Comparison of ENCODE assay signal across 7 cellular contexts in the genomic region with DNA sequence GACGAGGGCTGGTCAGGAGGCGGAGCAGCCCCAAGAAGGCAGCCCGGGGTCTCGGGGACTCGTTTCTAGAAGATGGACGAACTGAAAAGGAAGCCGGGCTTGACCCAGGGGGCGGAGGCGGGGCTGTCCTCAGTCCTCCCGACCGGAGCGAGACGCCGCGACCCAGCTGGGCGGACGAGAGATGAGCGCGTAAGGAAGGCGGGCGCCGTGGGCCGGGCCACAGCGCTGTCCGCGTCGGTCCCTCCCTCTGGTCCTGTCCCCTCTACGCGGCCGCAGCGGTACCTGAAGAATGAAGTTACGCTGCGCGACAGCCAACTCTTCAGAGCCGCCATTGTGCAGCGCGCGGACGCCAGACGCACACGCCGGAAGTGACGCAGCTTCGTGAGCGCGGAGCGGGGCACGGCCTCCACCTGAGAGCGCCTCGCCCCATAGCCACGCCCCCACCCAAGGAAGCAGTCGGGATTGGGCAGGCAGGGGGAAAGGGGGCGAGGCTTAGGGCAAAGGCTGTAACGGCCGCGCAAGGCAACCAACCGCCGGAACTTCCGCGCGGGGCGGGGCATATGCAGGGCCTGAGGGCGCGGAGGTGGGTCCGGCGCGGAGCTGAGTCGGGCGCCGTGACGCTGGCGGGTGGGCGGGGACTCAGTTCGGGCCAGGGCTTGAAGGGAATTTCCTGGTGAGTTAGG. TPM values are rescaled to one million over a fixed set of nuclear protein-coding genes. Genes with fewer than 3 reads are reported as not detected.
A peak's percentile ranks its signal among the peaks of the same experiment; 100 is the strongest.
DNase-seq lines count a peak whose midpoint lies in the region; ATAC-seq lines count a peak whose summit lies in the region.

A gene (minus strand): TSS at position 370 of the 683 bp plus-strand sequence. CDS start 38 bp downstream, at position 332.

- peak; percentile 71 for ATAC-seq in GM18508 (IDR thresholded peaks at IDR 0.05; ENCODE audit: insufficient read depth, unreplicated experiment)
- ATAC-seq in HG03025 (IDR thresholded peaks at IDR 0.05; ENCODE audit: low FRiP score, unreplicated experiment) = peak; percentile 87

- DNase-seq in NCI-H2081 (lab: John Stamatoyannopoulos, UW) (peak; percentile 99 to 100), T1000 (lab: John Stamatoyannopoulos, UW) (peak; percentile 100), astrocyte of the hippocampus (ENCODE audit: low read depth, low spot score) (peak; percentile 100), hepatic stellate cell (ENCODE audit: low spot score) (peak; percentile 98), renal cortical epithelial cell (ENCODE audit: low read depth) (peak; percentile 95)

RNA-seq across cellular contexts. Expression of the gene that starts here (rescaled TPM):
- 106 and 138 TPM in 2 replicates for total RNA-seq in renal cortical epithelial cell

Comparison
In these comparisons a context has a peak if more than half of its experiments do, and no peak if none do; other contexts are left out.
1. Peak in every context shown above with its lines: DNase-seq and ATAC-seq.